12 cellular contexts compared by ENCODE assay signal in the genomic region with DNA sequence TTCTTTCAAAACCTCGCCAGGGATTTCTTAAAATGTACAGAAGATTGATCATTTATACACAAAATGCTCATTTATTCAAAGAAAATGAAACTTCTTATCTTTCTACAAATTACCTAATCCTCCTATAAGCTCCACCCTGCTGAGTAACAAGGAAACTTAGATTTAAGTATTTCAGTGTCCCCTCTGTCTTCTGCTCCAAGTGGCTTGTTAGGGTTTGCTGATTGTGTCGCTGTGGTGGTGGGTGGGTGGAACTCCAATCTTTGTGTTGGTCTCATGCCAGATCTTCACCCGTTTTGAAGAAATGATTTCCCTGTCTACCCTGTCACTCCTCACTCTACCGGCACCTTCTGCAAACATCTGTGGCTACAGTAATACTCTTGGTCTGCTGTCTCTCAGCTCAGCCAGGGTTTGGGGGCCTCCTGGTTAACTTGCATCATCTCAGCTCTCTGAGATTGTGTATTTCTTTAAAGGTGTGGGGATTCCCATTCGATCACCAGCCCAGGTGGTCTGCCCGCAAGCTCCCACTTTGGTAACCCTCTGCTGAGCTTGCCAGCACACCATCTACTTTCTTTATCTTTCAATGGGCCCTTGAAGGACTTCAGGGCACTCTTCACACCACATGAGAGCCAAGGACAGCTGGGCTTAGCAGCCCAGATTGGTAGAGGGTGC.
"Had no signal": no experiment of that assay in that cellular context is flagged by ENCODE, and none has a peak within 500 bp of the region (broad histone marks: within the 10 kb centered on the region; RNA-seq: fewer than 3 reads in every experiment).

No MANE protein-coding gene starts in this region.

- H3K27ac Mint-ChIP-seq: activated naive CD8-positive, alpha-beta T cell; T-helper 17 cell had no signal

- DNase-seq: activated CD4-positive, alpha-beta T cell treated with anti-CD3 and anti-CD28 coated beads, Interleukin-2, amount 50 U/mL, for 48 hours; anterior cingulate cortex; cerebellar nuclear complex; dermis blood vessel endothelial cell; hypothalamus; ovary; stimulated activated CD4-positive, alpha-beta T cell treated with anti-CD3 and anti-CD28 coated beads, Interleukin-12 subunit alpha, Interleukin-12 subunit beta, amount 100 ng/mL, for 4 hours; stomach; T-helper 17 cell had no signal

- H3K4me3 Mint-ChIP-seq: activated naive CD8-positive, alpha-beta T cell; T-helper 17 cell had no signal

- H3K9me3 ChIP-seq: ovary, stomach had no signal

- H3K4me1 Mint-ChIP-seq: T-helper 17 cell had no signal

- H3K27me3 ChIP-seq: ovary, stomach had no signal

- ATAC-seq: T-helper 17 cell had no signal

- H3K36me3 Mint-ChIP-seq: activated naive CD8-positive, alpha-beta T cell had no signal

- H3K4me3 ChIP-seq: ovary, stomach had no signal

- FAIRE-seq: TTC549, urothelium cell line had no signal

- H3K27ac ChIP-seq: ovary, stomach had no signal

- H3K36me3 ChIP-seq: ovary, stomach had no signal

- H3K27me3 Mint-ChIP-seq: activated naive CD8-positive, alpha-beta T cell had no signal
